Comparison of ENCODE assay signal across 12 cellular contexts in genomic region chr2:54429811-54430600, GRCh38. TPM values are rescaled to one million over a fixed set of nuclear protein-coding genes. Genes with fewer than 3 reads are reported as not detected.
DNase-seq lines count a peak whose midpoint lies in the region; TF ChIP-seq lines count a peak whose summit lies in the region.
"Had no signal": no experiment of that assay in that cellular context is flagged by ENCODE, and none has a peak within 500 bp of the region (broad histone marks: within the 10 kb centered on the region; RNA-seq: fewer than 3 reads in every experiment).

No MANE protein-coding gene starts in this region.

- H3K4me1 Mint-ChIP-seq in neural crest cell, result peaks cover 5% of the 10 kb centered on the region
- peaks cover 6% of the 10 kb centered on the region for H3K4me1 Mint-ChIP-seq in activated T-helper 2 cell treated with anti-CD3 and anti-CD28 coated beads, Interferon-gamma antibody, Interleukin-2, Interleukin-4, amounts not matched to agents 10 μg/mL and 5 μg/mL and 100 μg/mL, durations not matched to agents 14 hours and 24 hours and 36 hours (ENCODE audit: low read depth)

- DNase-seq in A673 (ENCODE audit: low spot score), result no peak
- DNase-seq in OCI-LY7 (ENCODE audit: low spot score), result peak; percentile 13
- peak; percentile 81 for DNase-seq in esophagus muscularis mucosa (ENCODE audit: extremely low spot score)
- no peak for DNase-seq in neural crest cell (ENCODE audit: low read depth, low spot score)
- no peak for DNase-seq in activated effector memory CD4-positive, alpha-beta T cell treated with Interleukin-2 at 50 U/mL for 16 hours
- no peak for DNase-seq in activated T-helper 2 cell treated with anti-CD3 and anti-CD28 coated beads, Interferon-gamma antibody, Interleukin-2, Interleukin-4, amounts not matched to agents 10 μg/mL and 5 μg/mL and 100 μg/mL, durations not matched to agents 14 hours and 24 hours and 36 hours (ENCODE audit: low spot score)
- no peak for DNase-seq in NCI-H526 treated with DMSO at 0.1 percent for 48 hours (lab: John Stamatoyannopoulos, UW)
- no peak for DNase-seq in NCI-H345 treated with DMSO at 0.1 percent for 48 hours (lab: John Stamatoyannopoulos, UW; ENCODE audit: unreplicated experiment)
- DNase-seq: activated CD4-positive, alpha-beta T cell treated with anti-CD3 and anti-CD28 coated beads, Interleukin-2, amount 10 ng/mL, durations not matched to agents 24 days and 14 days; mucosa of descending colon; NCI-H2081; stimulated activated CD4-positive, alpha-beta T cell treated with anti-CD3 and anti-CD28 coated beads, Interleukin-2, amount 100 ng/mL, for 48 hours had no signal

- BruUV-seq in A673 (replicated peaks; lab: Mats Ljungman, UMichigan), result no TSS peak
- no TSS peak for BruUV-seq in OCI-LY7 (replicated peaks; lab: Mats Ljungman, UMichigan)

- H3K4me3 Mint-ChIP-seq in neural crest cell, result no peak overlapping the region
- H3K4me3 Mint-ChIP-seq in activated T-helper 2 cell treated with anti-CD3 and anti-CD28 coated beads, Interferon-gamma antibody, Interleukin-2, Interleukin-4, amounts not matched to agents 10 μg/mL and 5 μg/mL and 100 μg/mL, durations not matched to agents 14 hours and 24 hours and 36 hours (ENCODE audit: low read depth), result no peak overlapping the region
- H3K4me3 Mint-ChIP-seq: activated CD4-positive, alpha-beta T cell treated with anti-CD3 and anti-CD28 coated beads, Interleukin-2, amount 10 ng/mL, durations not matched to agents 24 days and 14 days had no signal

- H3K4me2 ChIP-seq in OCI-LY7 (ENCODE audit: low read length), result no peak overlapping the region

- H3K27ac ChIP-seq in A673 (ENCODE audit: low read depth, low read length, poor library complexity, severe bottlenecking), result peak overlapping the region; percentile 28
- H3K27ac ChIP-seq in OCI-LY7 (ENCODE audit: low read depth, low read length, poor library complexity, severe bottlenecking), result no peak overlapping the region
- H3K27ac ChIP-seq in esophagus muscularis mucosa (replicated peaks in 1 of 4), result peak overlapping the region; percentile 73 to 84 (median 77)

- H3K27ac Mint-ChIP-seq in neural crest cell (ENCODE audit: unreplicated experiment), result peak overlapping the region; percentile 77
- no peak overlapping the region for H3K27ac Mint-ChIP-seq in activated T-helper 2 cell treated with anti-CD3 and anti-CD28 coated beads, Interferon-gamma antibody, Interleukin-2, Interleukin-4, amounts not matched to agents 10 μg/mL and 5 μg/mL and 100 μg/mL, durations not matched to agents 14 hours and 24 hours and 36 hours
- H3K27ac Mint-ChIP-seq: activated CD4-positive, alpha-beta T cell treated with anti-CD3 and anti-CD28 coated beads, Interleukin-2, amount 10 ng/mL, durations not matched to agents 24 days and 14 days had no signal

- intact Hi-C loops in A673 (cut with micrococcal nuclease; ENCODE audit: unreplicated experiment), result no loop called here
- intact Hi-C loops in OCI-LY7 (cut with micrococcal nuclease; ENCODE audit: unreplicated experiment), result no loop called here
- intact Hi-C loops in esophagus muscularis mucosa (cut with DNase I), result loop anchor here (10.0 kb wide), 1 partner anchor 95 kb away; a partner anchor contains a TSS
- intact Hi-C loops in activated T-helper 2 cell treated with anti-CD3 and anti-CD28 coated beads, Interferon-gamma antibody, Interleukin-2, Interleukin-4, amounts not matched to agents 10 μg/mL and 5 μg/mL and 100 μg/mL, durations not matched to agents 14 hours and 24 hours and 36 hours (cut with micrococcal nuclease), result no loop called here

- no peaks in the 10 kb centered on the region for H3K9me2 ChIP-seq in OCI-LY7 (ENCODE audit: insufficient read depth, low read length)

- no peaks in the 10 kb centered on the region for H3K79me2 ChIP-seq in OCI-LY7 (ENCODE audit: insufficient read depth, low read depth, low read length)

- TF ChIP-seq EP300 in esophagus muscularis mucosa (IDR thresholded peaks at IDR 0.05), result no peak

- peak overlapping the region; percentile 76; the same call in 1 of the 2 replicates for H2AFZ ChIP-seq in OCI-LY7 (ENCODE audit: low read length)

- peaks cover 2% of the 10 kb centered on the region for H3K9me3 Mint-ChIP-seq in neural crest cell
- no peaks in the 10 kb centered on the region for H3K9me3 Mint-ChIP-seq in activated T-helper 2 cell treated with anti-CD3 and anti-CD28 coated beads, Interferon-gamma antibody, Interleukin-2, Interleukin-4, amounts not matched to agents 10 μg/mL and 5 μg/mL and 100 μg/mL, durations not matched to agents 14 hours and 24 hours and 36 hours
- H3K9me3 Mint-ChIP-seq: activated CD4-positive, alpha-beta T cell treated with anti-CD3 and anti-CD28 coated beads, Interleukin-2, amount 10 ng/mL, durations not matched to agents 24 days and 14 days had no signal

- H3K27me3 ChIP-seq in A673 (replicated peaks; ENCODE audit: insufficient read depth, low read depth, low read length, poor library complexity) (no peaks in the 10 kb centered on the region), esophagus muscularis mucosa (no peaks in the 10 kb centered on the region)

- POLR2A ChIA-PET in A673 (lab: Charles Lee; ENCODE audit: low non-redundant PET) (no interaction called here), OCI-LY7 (lab: Charles Lee) (interaction anchor here (0.6 kb wide), 1 partner anchor 522 kb away, joined by 4 read pairs; no protein-coding TSS in a partner anchor)

- CTCF ChIA-PET in A673 (lab: Charles Lee), result no interaction called here
- CTCF ChIA-PET in OCI-LY7 (lab: Charles Lee; ENCODE audit: unreplicated experiment), result no interaction called here

- H3K36me3 ChIP-seq in A673 (ENCODE audit: insufficient read depth, low read length, poor library complexity, severe bottlenecking) (no peaks in the 10 kb centered on the region), OCI-LY7 (ENCODE audit: insufficient read depth, low read length) (no peaks in the 10 kb centered on the region), esophagus muscularis mucosa (no peaks in the 10 kb centered on the region)

- H3K4me3 ChIP-seq in A673 (ENCODE audit: low read depth, low read length, poor library complexity, severe bottlenecking) (no peak overlapping the region), OCI-LY7 (ENCODE audit: low read depth, low read length, poor library complexity, severe bottlenecking) (no peak overlapping the region), esophagus muscularis mucosa (no peak overlapping the region)
- H3K4me3 ChIP-seq: mucosa of descending colon had no signal

- H3K9me3 ChIP-seq in A673 (ENCODE audit: low read depth, low read length, poor library complexity, severe bottlenecking), result no peaks in the 10 kb centered on the region
- H3K9me3 ChIP-seq in OCI-LY7 (ENCODE audit: low read length), result no peaks in the 10 kb centered on the region
- H3K9me3 ChIP-seq in esophagus muscularis mucosa, result no peaks in the 10 kb centered on the region
- H3K9me3 ChIP-seq: mucosa of descending colon had no signal

- 65% methylated on average over 13 of the region's 13 CpGs for WGBS in esophagus muscularis mucosa

- TF ChIP-seq POLR2A in esophagus muscularis mucosa (IDR thresholded peaks at IDR 0.05; ENCODE audit: low read depth), result no peak

- no peaks in the 10 kb centered on the region for H3K36me3 Mint-ChIP-seq in neural crest cell (ENCODE audit: low read depth)
- no peaks in the 10 kb centered on the region for H3K36me3 Mint-ChIP-seq in activated T-helper 2 cell treated with anti-CD3 and anti-CD28 coated beads, Interferon-gamma antibody, Interleukin-2, Interleukin-4, amounts not matched to agents 10 μg/mL and 5 μg/mL and 100 μg/mL, durations not matched to agents 14 hours and 24 hours and 36 hours (ENCODE audit: low read depth)

- H4K20me1 ChIP-seq in OCI-LY7 (ENCODE audit: insufficient read depth, low read length), result no peaks in the 10 kb centered on the region

- H3K4me1 ChIP-seq in A673 (ENCODE audit: insufficient read depth, low read length, poor library complexity, severe bottlenecking) (peaks cover 18% of the 10 kb centered on the region), OCI-LY7 (ENCODE audit: insufficient read depth, low read length, poor library complexity, severe bottlenecking) (peaks cover 9% of the 10 kb centered on the region), esophagus muscularis mucosa (peaks cover 61 to 77% (median 74%) of the 10 kb centered on the region in 4 donors)

- H3K27me3 Mint-ChIP-seq in neural crest cell (ENCODE audit: low read depth), result no peaks in the 10 kb centered on the region
- H3K27me3 Mint-ChIP-seq in activated T-helper 2 cell treated with anti-CD3 and anti-CD28 coated beads, Interferon-gamma antibody, Interleukin-2, Interleukin-4, amounts not matched to agents 10 μg/mL and 5 μg/mL and 100 μg/mL, durations not matched to agents 14 hours and 24 hours and 36 hours (ENCODE audit: low read depth), result peaks cover 2% of the 10 kb centered on the region
- H3K27me3 Mint-ChIP-seq: activated CD4-positive, alpha-beta T cell treated with anti-CD3 and anti-CD28 coated beads, Interleukin-2, amount 10 ng/mL, durations not matched to agents 24 days and 14 days had no signal

- TF ChIP-seq CTCF in A673 (conservative IDR thresholded peaks at IDR 0.05; ENCODE audit: low read depth, low read length) (no peak), OCI-LY7 (conservative IDR thresholded peaks at IDR 0.05; ENCODE audit: low read length) (no peak), esophagus muscularis mucosa (IDR thresholded peaks at IDR 0.05) (no peak), neural crest cell (conservative IDR thresholded peaks at IDR 0.05) (no peak)

RNA-seq across cellular contexts. Expression of gene SPTBN1, which starts 26.1 kb away (rescaled TPM):
- total RNA-seq in A673 (2021) (145 and 146 TPM in 2 replicates), OCI-LY7 (2022) (132 and 160 TPM in 2 replicates), esophagus muscularis mucosa (100 to 1,000 TPM; 465 to 600 (median 547) TPM), neural crest cell (217 and 227 TPM in 2 replicates)
- total RNA-seq in OCI-LY7 (2014; rRNA removed; shearing (Covaris generic)), result 183 and 200 TPM in 2 replicates
- 67.9 and 70.3 TPM in 2 replicates for total RNA-seq in activated T-helper 2 cell treated with anti-CD3 and anti-CD28 coated beads, Interferon-gamma antibody, Interleukin-2, Interleukin-4, amounts not matched to agents 10 μg/mL and 5 μg/mL and 100 μg/mL, durations not matched to agents 14 hours and 24 hours and 36 hours

Comparison
In these comparisons a context has a peak if more than half of its experiments do, and no peak if none do; other contexts are left out.
1. DNase-seq: peak in OCI-LY7 (single experiment) and esophagus muscularis mucosa (single experiment); none in A673 (single experiment), neural crest cell (single experiment), activated effector memory CD4-positive, alpha-beta T cell treated with Interleukin-2 at 50 U/mL for 16 hours (single experiment), activated T-helper 2 cell treated with anti-CD3 and anti-CD28 coated beads, Interferon-gamma antibody, Interleukin-2, Interleukin-4, amounts not matched to agents 10 μg/mL and 5 μg/mL and 100 μg/mL, durations not matched to agents 14 hours and 24 hours and 36 hours (single experiment), NCI-H526 treated with DMSO at 0.1 percent for 48 hours (single experiment) and NCI-H345 treated with DMSO at 0.1 percent for 48 hours (single experiment).